Comparison of ENCODE assay signal across 8 cellular contexts in genomic region chr16:89328412-89329400, GRCh38.
DNase-seq lines count a peak whose midpoint lies in the region; ATAC-seq, FAIRE-seq and TF ChIP-seq lines count a peak whose summit lies in the region.
"Not testable (repeated sequence)": the region's sequence is repeated elsewhere in the genome, so short reads cannot be mapped to it uniquely, and the experiment has no call there.

No MANE protein-coding gene starts in this region.

- not testable (repeated sequence) for H3K14ac ChIP-seq in mesenchymal stem cell (ENCODE audit: low read length in 2 of 2)

- not testable (repeated sequence) for TF ChIP-seq CTCF in K562 (IDR thresholded peaks at IDR 0.05 in 2 of 3, conservative IDR thresholded peaks at IDR 0.05 in 1 of 3; ENCODE audit: insufficient read depth in 2 of 3, low read depth in 1 of 3, low read length in 3 of 3); glutamatergic neuron (IDR thresholded peaks at IDR 0.05; ENCODE audit: partially characterized antibody, unreplicated experiment)

- H3K4me1 Mint-ChIP-seq in CD8-positive, alpha-beta memory T cell: peaks cover 84 to 94% (median 93%) of the 10 kb centered on the region in 3 donors
- peaks cover 88% of the 10 kb centered on the region for H3K4me1 Mint-ChIP-seq in activated CD4-positive, alpha-beta T cell treated with anti-CD3 and anti-CD28 coated beads for 36 hours
- peaks cover 53% of the 10 kb centered on the region for H3K4me1 Mint-ChIP-seq in glutamatergic neuron (ENCODE audit: low read depth, unreplicated experiment)

- not testable (repeated sequence) for FAIRE-seq in K562 (lab: Jason Lieb, UNC)

- H3K79me1 ChIP-seq in mesenchymal stem cell (replicated peaks; ENCODE audit: low read length, poor library complexity, severe bottlenecking): not testable (repeated sequence)

- not testable (repeated sequence) for H2BK5ac ChIP-seq in mesenchymal stem cell (ENCODE audit: low read depth, low read length, poor library complexity, severe bottlenecking)

- DNase-seq in CD8-positive, alpha-beta memory T cell: peak in 1 of 5 donors; percentile 39
- DNase-seq in activated CD4-positive, alpha-beta T cell treated with anti-CD3 and anti-CD28 coated beads for 36 hours; K562 (ENCODE audit: extremely low read depth in 1 of 4, low spot score in 3 of 4); glutamatergic neuron; mesenchymal stem cell: not testable (repeated sequence)
- DNase-seq in sciatic nerve (ENCODE audit: low spot score): peak; percentile 55
- peak; percentile 38 to 49 for DNase-seq in aorta

- TF ChIP-seq POLR2A in K562 (conservative IDR thresholded peaks at IDR 0.05): not testable (repeated sequence)

- peak overlapping the region in 1 of 7 donors; percentile 62 for H3K4me3 Mint-ChIP-seq in CD8-positive, alpha-beta memory T cell
- not testable (repeated sequence) for H3K4me3 Mint-ChIP-seq in activated CD4-positive, alpha-beta T cell treated with anti-CD3 and anti-CD28 coated beads for 36 hours; glutamatergic neuron (ENCODE audit: unreplicated experiment)

- H3K4me2 ChIP-seq in K562 (ENCODE audit: insufficient read depth, low read length); mesenchymal stem cell (ENCODE audit: low read length, poor library complexity, severe bottlenecking): not testable (repeated sequence)

- H3K4me1 ChIP-seq in CD8-positive, alpha-beta memory T cell (ENCODE audit: insufficient read depth, low read length): peaks cover 83% of the 10 kb centered on the region
- H3K4me1 ChIP-seq in K562 (replicated peaks in 1 of 2; ENCODE audit: control insufficient read depth in 2 of 2, insufficient read depth in 2 of 2, low read length in 2 of 2): peaks cover 39 to 69% of the 10 kb centered on the region in 2 experiments
- H3K4me1 ChIP-seq in mesenchymal stem cell (ENCODE audit: control insufficient read depth, insufficient read depth, low read depth, low read length): peaks cover 56% of the 10 kb centered on the region
- H3K4me1 ChIP-seq in aorta (ENCODE audit: control insufficient read depth in 1 of 2, insufficient read depth in 2 of 2, low read length in 2 of 2): not testable (repeated sequence)

- intact Hi-C loops in activated CD4-positive, alpha-beta T cell treated with anti-CD3 and anti-CD28 coated beads for 36 hours (cut with DNase I, micrococcal nuclease); K562 (cut with micrococcal nuclease); sciatic nerve (cut with DNase I): not testable (repeated sequence)
- intact Hi-C loops in aorta (cut with DNase I): loop anchor here in 1 of 2 donors (10.0 kb wide), 1 partner anchor 84 kb away; no protein-coding TSS in a partner anchor

- peaks cover 60% of the 10 kb centered on the region for H4K20me1 ChIP-seq in K562 (replicated peaks; ENCODE audit: control insufficient read depth, insufficient read depth, low read length)

- not testable (repeated sequence) for H3K18ac ChIP-seq in mesenchymal stem cell (ENCODE audit: low read depth in 1 of 2, low read length in 2 of 2)

- CTCF ChIA-PET in CD8-positive, alpha-beta memory T cell (lab: Charles Lee): interaction anchor here (1.8 kb wide), 1 partner anchor 15 kb away, joined by 4 read pairs; no protein-coding TSS in a partner anchor
- CTCF ChIA-PET in activated CD4-positive, alpha-beta T cell treated with anti-CD3 and anti-CD28 coated beads for 36 hours (lab: Charles Lee): interaction anchor here (0.9 kb wide), 1 partner anchor 159 kb away, joined by 3 read pairs; no protein-coding TSS in a partner anchor
- CTCF ChIA-PET in K562 (lab: Yijun Ruan, JAX; ENCODE audit: low intra/inter-chr PET ratio): not testable (repeated sequence)

- H2AK5ac ChIP-seq in mesenchymal stem cell (ENCODE audit: low read length, severe bottlenecking): peak overlapping the region; percentile 40

- not testable (repeated sequence) for H3K36me3 ChIP-seq in CD8-positive, alpha-beta memory T cell (ENCODE audit: insufficient read depth, low read length); mesenchymal stem cell (ENCODE audit: control insufficient read depth in 1 of 2, insufficient read depth in 2 of 2, low read depth in 1 of 2, low read length in 2 of 2); aorta (ENCODE audit: control insufficient read depth in 1 of 2, insufficient read depth in 2 of 2, low read length in 1 of 2)
- peaks cover 34% of the 10 kb centered on the region; the same call in 2 of the 3 replicates for H3K36me3 ChIP-seq in K562 (ENCODE audit: control insufficient read depth, insufficient read depth, low read length)

- H3K27ac ChIP-seq in CD8-positive, alpha-beta memory T cell (ENCODE audit: low read depth, low read length); K562 (ENCODE audit: extremely low read depth, low read depth, low read length); aorta (ENCODE audit: low read depth in 1 of 2, low read length in 2 of 2): not testable (repeated sequence)
- H3K27ac ChIP-seq in mesenchymal stem cell (ENCODE audit: low read length, poor library complexity, severe bottlenecking): peak overlapping the region; percentile 17

- not testable (repeated sequence) for H3K4me3 ChIP-seq in CD8-positive, alpha-beta memory T cell (ENCODE audit: low read length); K562; mesenchymal stem cell (ENCODE audit: insufficient read depth in 1 of 2, low read depth in 1 of 2, low read length in 2 of 2); aorta (ENCODE audit: low read length in 2 of 2)

- H2BK12ac ChIP-seq in mesenchymal stem cell (ENCODE audit: low read length in 2 of 2): peak overlapping the region in 1 of 2 experiments; percentile 61

- H3K4ac ChIP-seq in mesenchymal stem cell (ENCODE audit: low read depth in 1 of 2, low read length in 2 of 2): not testable (repeated sequence)

- H3K36me3 Mint-ChIP-seq in CD8-positive, alpha-beta memory T cell: peaks cover 0 to 23% (median 0%) of the 10 kb centered on the region in 3 donors
- H3K36me3 Mint-ChIP-seq in activated CD4-positive, alpha-beta T cell treated with anti-CD3 and anti-CD28 coated beads for 36 hours (ENCODE audit: low read depth): peaks cover 26% of the 10 kb centered on the region
- not testable (repeated sequence) for H3K36me3 Mint-ChIP-seq in glutamatergic neuron (ENCODE audit: unreplicated experiment)

- not testable (repeated sequence) for H3K23ac ChIP-seq in mesenchymal stem cell (ENCODE audit: low read length in 2 of 2)

- H3K9me3 Mint-ChIP-seq in CD8-positive, alpha-beta memory T cell; activated CD4-positive, alpha-beta T cell treated with anti-CD3 and anti-CD28 coated beads for 36 hours (ENCODE audit: low read depth): not testable (repeated sequence)
- H3K9me3 Mint-ChIP-seq in glutamatergic neuron (ENCODE audit: unreplicated experiment): peaks cover 36% of the 10 kb centered on the region

- H2BK15ac ChIP-seq in mesenchymal stem cell (ENCODE audit: low read depth, poor library complexity, severe bottlenecking): peak overlapping the region; percentile 36

- H3K27me3 Mint-ChIP-seq in CD8-positive, alpha-beta memory T cell; activated CD4-positive, alpha-beta T cell treated with anti-CD3 and anti-CD28 coated beads for 36 hours: not testable (repeated sequence)
- peaks cover 13% of the 10 kb centered on the region for H3K27me3 Mint-ChIP-seq in glutamatergic neuron (ENCODE audit: unreplicated experiment)

- not testable (repeated sequence) for H3K9me1 ChIP-seq in K562 (ENCODE audit: control insufficient read depth, insufficient read depth, low read length)

- not testable (repeated sequence) for H3K9me3 ChIP-seq in CD8-positive, alpha-beta memory T cell (ENCODE audit: low read length); K562 (replicated peaks; ENCODE audit: control insufficient read depth, insufficient read depth, low read depth, low read length); mesenchymal stem cell (ENCODE audit: control insufficient read depth, low read length); aorta (ENCODE audit: control insufficient read depth, low read length)

- not testable (repeated sequence) for H2AFZ ChIP-seq in K562 (ENCODE audit: low read depth, low read length); mesenchymal stem cell (ENCODE audit: low read depth, low read length)

- H3K27me3 ChIP-seq in CD8-positive, alpha-beta memory T cell (ENCODE audit: insufficient read depth, low read length, poor library complexity, severe bottlenecking); K562 (ENCODE audit: control insufficient read depth in 2 of 2, insufficient read depth in 2 of 2, low read length in 2 of 2); mesenchymal stem cell (ENCODE audit: control insufficient read depth in 1 of 2, insufficient read depth in 1 of 2, low read length in 2 of 2); aorta (ENCODE audit: control insufficient read depth in 1 of 2, insufficient read depth in 2 of 2, low read length in 1 of 2): not testable (repeated sequence)

- not testable (repeated sequence) for H3K9ac ChIP-seq in K562 (ENCODE audit: insufficient read depth in 1 of 2, low read depth in 2 of 2, low read length in 2 of 2); mesenchymal stem cell (ENCODE audit: low read length)

- TF ChIP-seq EP300 in Ishikawa (IDR thresholded peaks at IDR 0.05; ENCODE audit: borderline replicate concordance): peak; percentile 33; the same call in 1 of the 2 replicates
- not testable (repeated sequence) for TF ChIP-seq EP300 in K562 (IDR thresholded peaks at IDR 0.05; ENCODE audit: low read length)

- not testable (repeated sequence) for TF ChIP-seq RAD21 in Ishikawa (IDR thresholded peaks at IDR 0.05; ENCODE audit: low read depth); K562 (CRISPR knock-in tag; conservative IDR thresholded peaks at IDR 0.05 in 1 of 2, IDR thresholded peaks at IDR 0.05 in 1 of 2)

- peaks cover 97% of the 10 kb centered on the region for H3K79me2 ChIP-seq in K562 (ENCODE audit: control insufficient read depth, insufficient read depth, low read length)

- H4K8ac ChIP-seq in mesenchymal stem cell (ENCODE audit: low read length): not testable (repeated sequence)

- not testable (repeated sequence) for H2BK120ac ChIP-seq in mesenchymal stem cell (ENCODE audit: low read depth, low read length)

- not testable (repeated sequence) for BruUV-seq in K562 (replicated peaks; lab: Mats Ljungman, UMichigan)

- in situ Hi-C loops in K562 (cut with MboI): not testable (repeated sequence)

- POLR2A ChIA-PET in CD8-positive, alpha-beta memory T cell (lab: Charles Lee): interaction anchor here (0.9 kb wide), 1 partner anchor 12 kb away, joined by 3 read pairs; no protein-coding TSS in a partner anchor
- POLR2A ChIA-PET in activated CD4-positive, alpha-beta T cell treated with anti-CD3 and anti-CD28 coated beads for 36 hours (lab: Charles Lee): not testable (repeated sequence)
- POLR2A ChIA-PET in K562 (lab: Yijun Ruan, JAX): interaction anchor here (0.9 kb wide), 1 partner anchor 22 kb away, joined by 3 read pairs; no protein-coding TSS in a partner anchor

- not testable (repeated sequence) for H4K91ac ChIP-seq in mesenchymal stem cell (ENCODE audit: low read length)

- not testable (repeated sequence) for ATAC-seq in activated CD4-positive, alpha-beta T cell treated with anti-CD3 and anti-CD28 coated beads for 36 hours; K562; sciatic nerve; aorta (ENCODE audit: low FRiP score)

- WGBS in K562 (ENCODE audit: insufficient coverage, low coverage, missing lambda C conversion rate): 64% methylated on average over 27 of the region's 41 CpGs
- WGBS in mesenchymal stem cell: 96% methylated on average over 37 of the region's 41 CpGs
- 91 to 92% methylated on average over 39 to 41 of the region's 41 CpGs for WGBS in aorta, 2 donors

- H3K27ac Mint-ChIP-seq in CD8-positive, alpha-beta memory T cell: peak overlapping the region in 6 of 8 donors; percentile 40 to 90 (median 58)
- H3K27ac Mint-ChIP-seq in activated CD4-positive, alpha-beta T cell treated with anti-CD3 and anti-CD28 coated beads for 36 hours: peak overlapping the region; percentile 25
- peak overlapping the region; percentile 76 for H3K27ac Mint-ChIP-seq in glutamatergic neuron (ENCODE audit: unreplicated experiment)

Comparison
In these comparisons a context has a peak if more than half of its experiments do, and no peak if none do; other contexts are left out.
1. H3K27ac Mint-ChIP-seq: peak in every context shown above with its lines; median percentile 76 in glutamatergic neuron; 58 in CD8-positive, alpha-beta memory T cell; 25 in activated CD4-positive, alpha-beta T cell treated with anti-CD3 and anti-CD28 coated beads for 36 hours.